Comparison of ENCODE assay signal across 1 cellular context in the genomic region with DNA sequence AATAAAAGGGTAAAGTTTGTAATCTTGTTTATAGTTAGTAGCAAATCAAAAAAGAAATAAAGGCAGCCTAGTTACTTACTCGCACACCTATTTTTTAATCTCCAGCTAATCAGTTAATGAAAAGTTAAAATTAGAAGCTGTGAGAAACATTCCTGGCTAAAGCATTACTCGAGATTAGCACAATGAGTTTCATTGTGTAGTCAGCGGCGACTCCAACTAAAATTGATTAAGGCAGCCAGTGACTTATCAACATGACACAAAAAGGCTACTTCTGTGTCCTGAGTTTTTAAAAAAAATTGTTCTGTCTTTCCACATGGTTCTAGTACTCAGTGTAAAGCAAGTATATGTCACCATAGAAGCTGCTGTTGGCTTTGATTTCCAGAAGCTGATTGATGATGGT.
TF ChIP-seq lines count a peak whose summit lies in the region.

No MANE protein-coding gene starts in this region.

TF ChIP-seq in GM23338, 12 proteins besides CTCF, POLR2A, EP300 and RAD21:
- TF ChIP-seq, protein P1, sequence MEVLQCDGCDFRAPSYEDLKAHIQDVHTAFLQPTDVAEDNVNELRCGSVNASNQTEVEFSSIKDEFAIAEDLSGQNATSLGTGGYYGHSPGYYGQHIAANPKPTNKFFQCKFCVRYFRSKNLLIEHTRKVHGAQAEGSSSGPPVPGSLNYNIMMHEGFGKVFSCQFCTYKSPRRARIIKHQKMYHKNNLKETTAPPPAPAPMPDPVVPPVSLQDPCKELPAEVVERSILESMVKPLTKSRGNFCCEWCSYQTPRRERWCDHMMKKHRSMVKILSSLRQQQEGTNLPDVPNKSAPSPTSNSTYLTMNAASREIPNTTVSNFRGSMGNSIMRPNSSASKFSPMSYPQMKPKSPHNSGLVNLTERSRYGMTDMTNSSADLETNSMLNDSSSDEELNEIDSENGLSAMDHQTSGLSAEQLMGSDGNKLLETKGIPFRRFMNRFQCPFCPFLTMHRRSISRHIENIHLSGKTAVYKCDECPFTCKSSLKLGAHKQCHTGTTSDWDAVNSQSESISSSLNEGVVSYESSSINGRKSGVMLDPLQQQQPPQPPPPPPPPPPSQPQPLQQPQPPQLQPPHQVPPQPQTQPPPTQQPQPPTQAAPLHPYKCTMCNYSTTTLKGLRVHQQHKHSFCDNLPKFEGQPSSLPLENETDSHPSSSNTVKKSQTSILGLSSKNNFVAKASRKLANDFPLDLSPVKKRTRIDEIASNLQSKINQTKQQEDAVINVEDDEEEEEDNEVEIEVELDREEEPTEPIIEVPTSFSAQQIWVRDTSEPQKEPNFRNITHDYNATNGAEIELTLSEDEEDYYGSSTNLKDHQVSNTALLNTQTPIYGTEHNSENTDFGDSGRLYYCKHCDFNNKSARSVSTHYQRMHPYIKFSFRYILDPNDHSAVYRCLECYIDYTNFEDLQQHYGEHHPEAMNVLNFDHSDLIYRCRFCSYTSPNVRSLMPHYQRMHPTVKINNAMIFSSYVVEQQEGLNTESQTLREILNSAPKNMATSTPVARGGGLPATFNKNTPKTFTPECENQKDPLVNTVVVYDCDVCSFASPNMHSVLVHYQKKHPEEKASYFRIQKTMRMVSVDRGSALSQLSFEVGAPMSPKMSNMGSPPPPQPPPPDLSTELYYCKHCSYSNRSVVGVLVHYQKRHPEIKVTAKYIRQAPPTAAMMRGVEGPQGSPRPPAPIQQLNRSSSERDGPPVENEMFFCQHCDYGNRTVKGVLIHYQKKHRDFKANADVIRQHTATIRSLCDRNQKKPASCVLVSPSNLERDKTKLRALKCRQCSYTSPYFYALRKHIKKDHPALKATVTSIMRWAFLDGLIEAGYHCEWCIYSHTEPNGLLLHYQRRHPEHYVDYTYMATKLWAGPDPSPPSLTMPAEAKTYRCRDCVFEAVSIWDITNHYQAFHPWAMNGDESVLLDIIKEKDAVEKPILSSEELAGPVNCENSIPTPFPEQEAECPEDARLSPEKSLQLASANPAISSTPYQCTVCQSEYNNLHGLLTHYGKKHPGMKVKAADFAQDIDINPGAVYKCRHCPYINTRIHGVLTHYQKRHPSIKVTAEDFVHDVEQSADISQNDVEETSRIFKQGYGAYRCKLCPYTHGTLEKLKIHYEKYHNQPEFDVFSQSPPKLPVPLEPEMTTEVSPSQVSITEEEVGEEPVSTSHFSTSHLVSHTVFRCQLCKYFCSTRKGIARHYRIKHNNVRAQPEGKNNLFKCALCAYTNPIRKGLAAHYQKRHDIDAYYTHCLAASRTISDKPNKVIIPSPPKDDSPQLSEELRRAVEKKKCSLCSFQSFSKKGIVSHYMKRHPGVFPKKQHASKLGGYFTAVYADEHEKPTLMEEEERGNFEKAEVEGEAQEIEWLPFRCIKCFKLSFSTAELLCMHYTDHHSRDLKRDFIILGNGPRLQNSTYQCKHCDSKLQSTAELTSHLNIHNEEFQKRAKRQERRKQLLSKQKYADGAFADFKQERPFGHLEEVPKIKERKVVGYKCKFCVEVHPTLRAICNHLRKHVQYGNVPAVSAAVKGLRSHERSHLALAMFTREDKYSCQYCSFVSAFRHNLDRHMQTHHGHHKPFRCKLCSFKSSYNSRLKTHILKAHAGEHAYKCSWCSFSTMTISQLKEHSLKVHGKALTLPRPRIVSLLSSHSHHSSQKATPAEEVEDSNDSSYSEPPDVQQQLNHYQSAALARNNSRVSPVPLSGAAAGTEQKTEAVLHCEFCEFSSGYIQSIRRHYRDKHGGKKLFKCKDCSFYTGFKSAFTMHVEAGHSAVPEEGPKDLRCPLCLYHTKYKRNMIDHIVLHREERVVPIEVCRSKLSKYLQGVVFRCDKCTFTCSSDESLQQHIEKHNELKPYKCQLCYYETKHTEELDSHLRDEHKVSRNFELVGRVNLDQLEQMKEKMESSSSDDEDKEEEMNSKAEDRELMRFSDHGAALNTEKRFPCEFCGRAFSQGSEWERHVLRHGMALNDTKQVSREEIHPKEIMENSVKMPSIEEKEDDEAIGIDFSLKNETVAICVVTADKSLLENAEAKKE (CRISPR knock-in tag; IDR thresholded peaks at IDR 0.05), result no peak
- no peak for TF ChIP-seq CREB1 (CRISPR knock-in tag; IDR thresholded peaks at IDR 0.05; ENCODE audit: low read depth)
- TF ChIP-seq, protein P2, sequence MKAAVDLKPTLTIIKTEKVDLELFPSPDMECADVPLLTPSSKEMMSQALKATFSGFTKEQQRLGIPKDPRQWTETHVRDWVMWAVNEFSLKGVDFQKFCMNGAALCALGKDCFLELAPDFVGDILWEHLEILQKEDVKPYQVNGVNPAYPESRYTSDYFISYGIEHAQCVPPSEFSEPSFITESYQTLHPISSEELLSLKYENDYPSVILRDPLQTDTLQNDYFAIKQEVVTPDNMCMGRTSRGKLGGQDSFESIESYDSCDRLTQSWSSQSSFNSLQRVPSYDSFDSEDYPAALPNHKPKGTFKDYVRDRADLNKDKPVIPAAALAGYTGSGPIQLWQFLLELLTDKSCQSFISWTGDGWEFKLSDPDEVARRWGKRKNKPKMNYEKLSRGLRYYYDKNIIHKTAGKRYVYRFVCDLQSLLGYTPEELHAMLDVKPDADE (IDR thresholded peaks at IDR 0.05), result no peak
- no peak for TF ChIP-seq NANOG (IDR thresholded peaks at IDR 0.05; ENCODE audit: borderline replicate concordance)
- no peak for TF ChIP-seq EZH2phosphoT487 (IDR thresholded peaks at IDR 0.05; ENCODE audit: unreplicated experiment)
- TF ChIP-seq ZNF331 (CRISPR knock-in tag; IDR thresholded peaks at IDR 0.05; ENCODE audit: low read depth), result no peak
TF ChIP-seq in GM23338: peak in this region for 0.
